11 cellular contexts compared by ENCODE assay signal in the genomic region with DNA sequence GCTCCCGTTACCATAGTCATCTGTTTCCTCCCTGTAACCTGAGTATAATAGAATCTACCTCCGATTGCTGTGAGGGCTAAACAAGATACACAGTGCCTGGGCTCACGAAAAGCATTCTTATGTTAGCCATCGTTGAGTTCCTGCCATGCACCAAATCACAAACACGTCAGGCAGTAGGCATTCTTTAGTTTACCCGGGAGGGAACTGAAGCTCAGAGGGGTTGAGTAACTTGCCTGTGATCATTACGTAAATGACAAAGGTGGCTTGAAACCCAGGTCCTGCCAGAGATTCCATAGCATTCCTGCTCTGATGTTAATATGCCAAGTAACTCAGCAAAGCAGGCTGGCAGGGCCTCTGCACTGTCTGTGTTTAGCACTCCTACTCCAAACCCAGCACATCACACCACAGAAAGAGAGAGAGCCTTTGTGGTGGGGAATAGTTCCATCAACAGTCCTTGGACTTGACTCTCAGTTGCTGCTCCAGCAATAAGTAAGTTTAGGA. TPM values are rescaled to one million over a fixed set of nuclear protein-coding genes. Genes with fewer than 3 reads are reported as not detected.
DNase-seq lines count a peak whose midpoint lies in the region; FAIRE-seq and TF ChIP-seq lines count a peak whose summit lies in the region.
"Had no signal": no experiment of that assay in that cellular context is flagged by ENCODE, and none has a peak within 500 bp of the region (broad histone marks: within the 10 kb centered on the region; RNA-seq: fewer than 3 reads in every experiment).

No MANE protein-coding gene starts in this region.

- no peak overlapping the region for H3K4me3 ChIP-seq in fibroblast of pulmonary artery (replicated peaks; ENCODE audit: low read depth, low read length)
- H3K4me3 ChIP-seq: thyroid gland had no signal

- H3K4me3 Mint-ChIP-seq in nephron = peak overlapping the region; percentile 88 to 95 (median 91)
- no peak overlapping the region for H3K4me3 Mint-ChIP-seq in activated T-helper 1 cell treated with anti-CD3 and anti-CD28 coated beads, Interleukin-12 subunit alpha, Interleukin-12 subunit beta, Interleukin-2, Interleukin-4 antibody, amounts not matched to agents 30 ng/mL and 10 ng/mL and 1 ng/mL, durations not matched to agents 14 hours and 24 hours and 36 hours

- peaks cover 44% of the 10 kb centered on the region for H3K4me1 Mint-ChIP-seq in nephron
- H3K4me1 Mint-ChIP-seq in activated T-helper 1 cell treated with anti-CD3 and anti-CD28 coated beads, Interleukin-12 subunit alpha, Interleukin-12 subunit beta, Interleukin-2, Interleukin-4 antibody, amounts not matched to agents 30 ng/mL and 10 ng/mL and 1 ng/mL, durations not matched to agents 14 hours and 24 hours and 36 hours (ENCODE audit: low read depth) = peaks cover 5% of the 10 kb centered on the region

- TF ChIP-seq POLR2A in GM12892 (IDR thresholded peaks at IDR 0.05; ENCODE audit: low read depth, low read length) = no peak

- intact Hi-C loops in activated T-helper 1 cell treated with anti-CD3 and anti-CD28 coated beads, Interleukin-12 subunit alpha, Interleukin-12 subunit beta, Interleukin-2, Interleukin-4 antibody, amounts not matched to agents 30 ng/mL and 10 ng/mL and 1 ng/mL, durations not matched to agents 14 hours and 24 hours and 36 hours (cut with micrococcal nuclease) = no loop called here

- no peak for FAIRE-seq in GM12892 (lab: Jason Lieb, UNC)

- no peaks in the 10 kb centered on the region for H3K36me3 Mint-ChIP-seq in nephron (ENCODE audit: low read depth)
- no peaks in the 10 kb centered on the region for H3K36me3 Mint-ChIP-seq in activated T-helper 1 cell treated with anti-CD3 and anti-CD28 coated beads, Interleukin-12 subunit alpha, Interleukin-12 subunit beta, Interleukin-2, Interleukin-4 antibody, amounts not matched to agents 30 ng/mL and 10 ng/mL and 1 ng/mL, durations not matched to agents 14 hours and 24 hours and 36 hours (ENCODE audit: low read depth)

- TF ChIP-seq CTCF in fibroblast of pulmonary artery (IDR thresholded peaks at IDR 0.05; ENCODE audit: low read length, missing control alignments) (no peak), nephron (IDR thresholded peaks at IDR 0.05; ENCODE audit: unreplicated experiment in 3 of 3) (no peak)

- H3K27ac Mint-ChIP-seq in nephron = peak overlapping the region; percentile 94 to 98 (median 97)
- no peak overlapping the region for H3K27ac Mint-ChIP-seq in activated T-helper 1 cell treated with anti-CD3 and anti-CD28 coated beads, Interleukin-12 subunit alpha, Interleukin-12 subunit beta, Interleukin-2, Interleukin-4 antibody, amounts not matched to agents 30 ng/mL and 10 ng/mL and 1 ng/mL, durations not matched to agents 14 hours and 24 hours and 36 hours

- peaks cover 41% of the 10 kb centered on the region for H3K27me3 Mint-ChIP-seq in nephron (ENCODE audit: low read depth)
- peaks cover 26% of the 10 kb centered on the region for H3K27me3 Mint-ChIP-seq in activated T-helper 1 cell treated with anti-CD3 and anti-CD28 coated beads, Interleukin-12 subunit alpha, Interleukin-12 subunit beta, Interleukin-2, Interleukin-4 antibody, amounts not matched to agents 30 ng/mL and 10 ng/mL and 1 ng/mL, durations not matched to agents 14 hours and 24 hours and 36 hours (ENCODE audit: insufficient read depth)

- H3K9me3 Mint-ChIP-seq in nephron = no peaks in the 10 kb centered on the region
- no peaks in the 10 kb centered on the region for H3K9me3 Mint-ChIP-seq in activated T-helper 1 cell treated with anti-CD3 and anti-CD28 coated beads, Interleukin-12 subunit alpha, Interleukin-12 subunit beta, Interleukin-2, Interleukin-4 antibody, amounts not matched to agents 30 ng/mL and 10 ng/mL and 1 ng/mL, durations not matched to agents 14 hours and 24 hours and 36 hours

- DNase-seq in EH (ENCODE audit: low read depth) = peak; percentile 22
- peak; percentile 15 for DNase-seq in NCI-H69 (lab: John Stamatoyannopoulos, UW)
- peak; percentile 7 for DNase-seq in fibroblast of pulmonary artery (ENCODE audit: low read depth)
- DNase-seq in GM12892 (ENCODE audit: insufficient read length) = no peak
- DNase-seq in activated T-helper 1 cell treated with anti-CD3 and anti-CD28 coated beads, Interleukin-12 subunit alpha, Interleukin-12 subunit beta, Interleukin-2, Interleukin-4 antibody, amounts not matched to agents 30 ng/mL and 10 ng/mL and 1 ng/mL, durations not matched to agents 14 hours and 24 hours and 36 hours (ENCODE audit: low spot score) = no peak
- DNase-seq in stimulated activated CD4-positive, alpha-beta T cell treated with anti-CD3 and anti-CD28 coated beads, Interleukin-15, amount 100 ng/mL, for 24 hours = no peak
- DNase-seq in stimulated activated naive CD4-positive, alpha-beta T cell treated with Interleukin-2 at 50 U/mL for 16 hours (lab: John Stamatoyannopoulos, UW) = no peak
- DNase-seq: activated naive CD4-positive, alpha-beta T cell treated with anti-CD3 and anti-CD28 coated beads, Interleukin-2, amount 50 U/mL, for 16 hours; mesenchymal stem cell; thyroid gland had no signal

RNA-seq across cellular contexts. Expression of a gene that starts 1.4 kb away (rescaled TPM):
- not detected for polyA plus RNA-seq in GM12892 (2012; ENCODE audit: missing spikeins)
- total RNA-seq in activated T-helper 1 cell treated with anti-CD3 and anti-CD28 coated beads, Interleukin-12 subunit alpha, Interleukin-12 subunit beta, Interleukin-2, Interleukin-4 antibody, amounts not matched to agents 30 ng/mL and 10 ng/mL and 1 ng/mL, durations not matched to agents 14 hours and 24 hours and 36 hours = not detected in 2 replicates

RNA-seq across cellular contexts. Expression of a gene that starts 22.5 kb away (rescaled TPM):
- 0.11 TPM for polyA plus RNA-seq in GM12892 (2012; ENCODE audit: missing spikeins)
- 0.08 TPM in 1 of 2 replicates, not detected in the other for total RNA-seq in activated T-helper 1 cell treated with anti-CD3 and anti-CD28 coated beads, Interleukin-12 subunit alpha, Interleukin-12 subunit beta, Interleukin-2, Interleukin-4 antibody, amounts not matched to agents 30 ng/mL and 10 ng/mL and 1 ng/mL, durations not matched to agents 14 hours and 24 hours and 36 hours

RNA-seq across cellular contexts. Expression of a gene that starts 49.7 kb away (rescaled TPM):
- 1.3 TPM for polyA plus RNA-seq in GM12892 (2012; ENCODE audit: missing spikeins)
- total RNA-seq in activated T-helper 1 cell treated with anti-CD3 and anti-CD28 coated beads, Interleukin-12 subunit alpha, Interleukin-12 subunit beta, Interleukin-2, Interleukin-4 antibody, amounts not matched to agents 30 ng/mL and 10 ng/mL and 1 ng/mL, durations not matched to agents 14 hours and 24 hours and 36 hours = 264 and 271 TPM in 2 replicates

Comparison
In these comparisons a context has a peak if more than half of its experiments do, and no peak if none do; other contexts are left out.
1. DNase-seq: peak in EH (single experiment), NCI-H69 (single experiment) and fibroblast of pulmonary artery (single experiment); none in GM12892 (single experiment), activated T-helper 1 cell treated with anti-CD3 and anti-CD28 coated beads, Interleukin-12 subunit alpha, Interleukin-12 subunit beta, Interleukin-2, Interleukin-4 antibody, amounts not matched to agents 30 ng/mL and 10 ng/mL and 1 ng/mL, durations not matched to agents 14 hours and 24 hours and 36 hours (single experiment), stimulated activated CD4-positive, alpha-beta T cell treated with anti-CD3 and anti-CD28 coated beads, Interleukin-15, amount 100 ng/mL, for 24 hours (single experiment) and stimulated activated naive CD4-positive, alpha-beta T cell treated with Interleukin-2 at 50 U/mL for 16 hours (single experiment).